7 cellular contexts compared by ENCODE assay signal in the genomic region with DNA sequence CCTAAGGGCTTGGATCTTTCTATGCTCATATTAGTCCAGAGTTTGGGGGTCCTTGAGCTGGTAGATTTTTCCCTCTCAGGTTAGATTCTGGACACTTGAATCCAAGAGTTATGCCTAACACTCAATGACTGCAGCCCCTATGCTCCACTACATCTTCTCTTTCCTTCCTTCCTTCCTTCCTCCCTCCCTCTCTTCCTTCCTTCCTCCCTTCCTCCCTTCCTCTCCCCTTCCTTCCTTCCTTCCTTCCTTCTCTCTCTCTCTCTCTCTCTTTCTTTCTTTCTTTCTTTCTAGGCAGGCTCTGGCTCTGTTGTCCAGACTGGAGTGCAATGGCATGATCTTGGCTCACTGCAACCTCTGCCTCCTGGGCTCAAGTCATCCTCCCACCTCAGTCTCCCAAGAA.
A peak's percentile ranks its signal among the peaks of the same experiment; 100 is the strongest.
DNase-seq lines count a peak whose midpoint lies in the region; ATAC-seq and TF ChIP-seq lines count a peak whose summit lies in the region.
"Not testable (repeated sequence)": the region's sequence is repeated elsewhere in the genome, so short reads cannot be mapped to it uniquely, and the experiment has no call there.

No MANE protein-coding gene starts in this region.

- intact Hi-C loops in vagina (cut with DNase I): loop anchor here (5.0 kb wide), 1 partner anchor 316 kb away; no protein-coding TSS in a partner anchor

- H3K36me3 Mint-ChIP-seq in activated T-cell treated with anti-CD3 and anti-CD28 coated beads, Interleukin-2, amount 50 U/mL, for 24 hours (ENCODE audit: low read depth); activated naive CD8-positive, alpha-beta T cell treated with anti-CD3 and anti-CD28 coated beads, Interleukin-2, amount 50 U/mL, for 24 hours (ENCODE audit: low read depth); glutamatergic neuron (ENCODE audit: unreplicated experiment); neural progenitor cell; stimulated activated naive B cell treated with anti-CD40 and anti-IgM and Interleukin-4, amounts not matched to agents 10 μg/mL and 1 μg/mL and 100 μg/mL, for 72 hours: not testable (repeated sequence)

- not testable (repeated sequence) for H3K9me3 ChIP-seq in MM.1S (replicated peaks; ENCODE audit: insufficient read depth, low read length); neural progenitor cell (ENCODE audit: low read depth); vagina

- H3K27ac ChIP-seq in MM.1S (ENCODE audit: low read length): peak overlapping the region; percentile 65; the same call in 1 of the 2 replicates
- not testable (repeated sequence) for H3K27ac ChIP-seq in neural progenitor cell
- H3K27ac ChIP-seq in vagina: peak overlapping the region; percentile 27

- H3K27me3 ChIP-seq in MM.1S (replicated peaks; ENCODE audit: insufficient read depth, low read length); neural progenitor cell; vagina: not testable (repeated sequence)

- not testable (repeated sequence) for H3K4me3 ChIP-seq in MM.1S (ENCODE audit: low read length); neural progenitor cell; vagina

- peaks cover 33% of the 10 kb centered on the region for H3K4me1 Mint-ChIP-seq in activated T-cell treated with anti-CD3 and anti-CD28 coated beads, Interleukin-2, amount 50 U/mL, for 24 hours (ENCODE audit: low read depth)
- H3K4me1 Mint-ChIP-seq in activated naive CD8-positive, alpha-beta T cell treated with anti-CD3 and anti-CD28 coated beads, Interleukin-2, amount 50 U/mL, for 24 hours: peaks cover 29% of the 10 kb centered on the region
- H3K4me1 Mint-ChIP-seq in glutamatergic neuron (ENCODE audit: low read depth, unreplicated experiment); stimulated activated naive B cell treated with anti-CD40 and anti-IgM and Interleukin-4, amounts not matched to agents 10 μg/mL and 1 μg/mL and 100 μg/mL, for 72 hours: not testable (repeated sequence)
- peaks cover 38% of the 10 kb centered on the region for H3K4me1 Mint-ChIP-seq in neural progenitor cell

- H3K4me3 Mint-ChIP-seq in activated T-cell treated with anti-CD3 and anti-CD28 coated beads, Interleukin-2, amount 50 U/mL, for 24 hours; activated naive CD8-positive, alpha-beta T cell treated with anti-CD3 and anti-CD28 coated beads, Interleukin-2, amount 50 U/mL, for 24 hours; glutamatergic neuron (ENCODE audit: unreplicated experiment); neural progenitor cell; stimulated activated naive B cell treated with anti-CD40 and anti-IgM and Interleukin-4, amounts not matched to agents 10 μg/mL and 1 μg/mL and 100 μg/mL, for 72 hours: not testable (repeated sequence)

- not testable (repeated sequence) for TF ChIP-seq CTCF in MM.1S (IDR thresholded peaks at IDR 0.05; ENCODE audit: low read length); glutamatergic neuron (IDR thresholded peaks at IDR 0.05; ENCODE audit: partially characterized antibody, unreplicated experiment); neural progenitor cell (IDR thresholded peaks at IDR 0.05); vagina (IDR thresholded peaks at IDR 0.05)

- H2AFZ ChIP-seq in MM.1S (ENCODE audit: low read length): peak overlapping the region; percentile 65
- H2AFZ ChIP-seq in neural progenitor cell (replicated peaks): not testable (repeated sequence)

- not testable (repeated sequence) for H3K36me3 ChIP-seq in MM.1S (replicated peaks; ENCODE audit: insufficient read depth, low read length); neural progenitor cell; vagina

- H3K27ac Mint-ChIP-seq in activated T-cell treated with anti-CD3 and anti-CD28 coated beads, Interleukin-2, amount 50 U/mL, for 24 hours: peak overlapping the region; percentile 85
- H3K27ac Mint-ChIP-seq in activated naive CD8-positive, alpha-beta T cell treated with anti-CD3 and anti-CD28 coated beads, Interleukin-2, amount 50 U/mL, for 24 hours: peak overlapping the region; percentile 55
- H3K27ac Mint-ChIP-seq in glutamatergic neuron (ENCODE audit: unreplicated experiment): peak overlapping the region; percentile 84
- H3K27ac Mint-ChIP-seq in neural progenitor cell: peak overlapping the region; percentile 93
- H3K27ac Mint-ChIP-seq in stimulated activated naive B cell treated with anti-CD40 and anti-IgM and Interleukin-4, amounts not matched to agents 10 μg/mL and 1 μg/mL and 100 μg/mL, for 72 hours: peak overlapping the region; percentile 17

- ATAC-seq in activated naive CD8-positive, alpha-beta T cell treated with anti-CD3 and anti-CD28 coated beads, Interleukin-2, amount 50 U/mL, for 24 hours; stimulated activated naive B cell treated with anti-CD40 and anti-IgM and Interleukin-4, amounts not matched to agents 10 μg/mL and 1 μg/mL and 100 μg/mL, for 72 hours (replicated peaks): not testable (repeated sequence)

- not testable (repeated sequence) for DNase-seq in MM.1S; activated T-cell treated with anti-CD3 and anti-CD28 coated beads, Interleukin-2, amount 50 U/mL, for 24 hours; activated naive CD8-positive, alpha-beta T cell treated with anti-CD3 and anti-CD28 coated beads, Interleukin-2, amount 50 U/mL, for 24 hours; glutamatergic neuron; neural progenitor cell (ENCODE audit: low spot score); stimulated activated naive B cell treated with anti-CD40 and anti-IgM and Interleukin-4, amounts not matched to agents 10 μg/mL and 1 μg/mL and 100 μg/mL, for 72 hours; vagina (ENCODE audit: extremely low spot score in 2 of 2)

- H3K4me2 ChIP-seq in MM.1S (ENCODE audit: low read depth, low read length); neural progenitor cell: not testable (repeated sequence)

- H3K79me2 ChIP-seq in MM.1S (ENCODE audit: low read length); neural progenitor cell (ENCODE audit: low read depth): not testable (repeated sequence)

- peaks cover 13% of the 10 kb centered on the region for H3F3A ChIP-seq in MM.1S (ENCODE audit: insufficient read depth, low read length)
- not testable (repeated sequence) for H3F3A ChIP-seq in neural progenitor cell (ENCODE audit: low read depth)

- H4K20me1 ChIP-seq in MM.1S (ENCODE audit: insufficient read depth, low read length); neural progenitor cell (ENCODE audit: low read depth): not testable (repeated sequence)

- H3K27me3 Mint-ChIP-seq in activated T-cell treated with anti-CD3 and anti-CD28 coated beads, Interleukin-2, amount 50 U/mL, for 24 hours; activated naive CD8-positive, alpha-beta T cell treated with anti-CD3 and anti-CD28 coated beads, Interleukin-2, amount 50 U/mL, for 24 hours; glutamatergic neuron (ENCODE audit: unreplicated experiment): not testable (repeated sequence)
- H3K27me3 Mint-ChIP-seq in neural progenitor cell (ENCODE audit: insufficient read depth, low read depth): peaks cover 13% of the 10 kb centered on the region
- peaks cover 18 to 19% of the 10 kb centered on the region in 2 donors for H3K27me3 Mint-ChIP-seq in stimulated activated naive B cell treated with anti-CD40 and anti-IgM and Interleukin-4, amounts not matched to agents 10 μg/mL and 1 μg/mL and 100 μg/mL, for 72 hours

- H3K9me3 Mint-ChIP-seq in activated T-cell treated with anti-CD3 and anti-CD28 coated beads, Interleukin-2, amount 50 U/mL, for 24 hours; activated naive CD8-positive, alpha-beta T cell treated with anti-CD3 and anti-CD28 coated beads, Interleukin-2, amount 50 U/mL, for 24 hours; glutamatergic neuron (ENCODE audit: unreplicated experiment); neural progenitor cell; stimulated activated naive B cell treated with anti-CD40 and anti-IgM and Interleukin-4, amounts not matched to agents 10 μg/mL and 1 μg/mL and 100 μg/mL, for 72 hours: not testable (repeated sequence)

- not testable (repeated sequence) for H3K9me2 ChIP-seq in MM.1S (replicated peaks; ENCODE audit: insufficient read depth, low read length)

- H3K9ac ChIP-seq in MM.1S (ENCODE audit: low read length); neural progenitor cell: not testable (repeated sequence)

- not testable (repeated sequence) for TF ChIP-seq POLR2A in vagina (IDR thresholded peaks at IDR 0.05)

- H3K4me1 ChIP-seq in MM.1S (ENCODE audit: low read length): peaks cover 26% of the 10 kb centered on the region
- not testable (repeated sequence) for H3K4me1 ChIP-seq in neural progenitor cell
- H3K4me1 ChIP-seq in vagina: peaks cover 29% of the 10 kb centered on the region

Comparison
In these comparisons a context has a peak if more than half of its experiments do, and no peak if none do; other contexts are left out.
1. H3K27ac Mint-ChIP-seq: peak in every context shown above with its lines; median percentile 93 in neural progenitor cell; 85 in activated T-cell treated with anti-CD3 and anti-CD28 coated beads, Interleukin-2, amount 50 U/mL, for 24 hours; 84 in glutamatergic neuron; 55 in activated naive CD8-positive, alpha-beta T cell treated with anti-CD3 and anti-CD28 coated beads, Interleukin-2, amount 50 U/mL, for 24 hours; 17 in stimulated activated naive B cell treated with anti-CD40 and anti-IgM and Interleukin-4, amounts not matched to agents 10 μg/mL and 1 μg/mL and 100 μg/mL, for 72 hours.